11 cellular contexts compared by ENCODE assay signal in genomic region chr20:25033250-25033940, GRCh38. TPM values are rescaled to one million over a fixed set of nuclear protein-coding genes. Genes with fewer than 3 reads are reported as not detected.
DNase-seq lines count a peak whose midpoint lies in the region; ATAC-seq and TF ChIP-seq lines count a peak whose summit lies in the region.
"Had no signal": no experiment of that assay in that cellular context is flagged by ENCODE, and none has a peak within 500 bp of the region (broad histone marks: within the 10 kb centered on the region; RNA-seq: fewer than 3 reads in every experiment).

No MANE protein-coding gene starts in this region.

- no peak overlapping the region for H2AFZ ChIP-seq in trophoblast cell (ENCODE audit: insufficient read depth, low read length, poor library complexity)

- H3K79me1 ChIP-seq in trophoblast cell (ENCODE audit: low read length): no peaks in the 10 kb centered on the region

- H3K36me3 ChIP-seq in trophoblast cell (ENCODE audit: control insufficient read depth in 1 of 2, insufficient read depth in 2 of 2, low read length in 2 of 2): no peaks in the 10 kb centered on the region

- H3K4me3 ChIP-seq in fibroblast of the aortic adventitia (ENCODE audit: low read depth, low read length): no peak overlapping the region
- no peak overlapping the region for H3K4me3 ChIP-seq in trophoblast cell (ENCODE audit: low read depth, low read length)

- H3K9me3 ChIP-seq in trophoblast cell (ENCODE audit: insufficient read depth, low read depth, low read length): peaks cover 6% of the 10 kb centered on the region

- H3K14ac ChIP-seq in trophoblast cell (ENCODE audit: low read length): no peak overlapping the region

- ATAC-seq in GM19397 (IDR thresholded peaks at IDR 0.05; ENCODE audit: unreplicated experiment) (no peak), HG03108 (IDR thresholded peaks at IDR 0.05; ENCODE audit: unreplicated experiment) (no peak), HG02938 (IDR thresholded peaks at IDR 0.05; ENCODE audit: unreplicated experiment) (no peak)

- H4K91ac ChIP-seq in trophoblast cell (ENCODE audit: low read depth, low read length): no peak overlapping the region

- H3K79me2 ChIP-seq in trophoblast cell (ENCODE audit: control insufficient read depth, insufficient read depth, low read length, poor library complexity): no peaks in the 10 kb centered on the region

- no peak overlapping the region for H2BK120ac ChIP-seq in trophoblast cell (ENCODE audit: insufficient read depth, low read length, poor library complexity)

- H2AK5ac ChIP-seq in trophoblast cell (ENCODE audit: low read length): no peak overlapping the region

- no peak overlapping the region for H2BK5ac ChIP-seq in trophoblast cell (ENCODE audit: low read depth, low read length, poor library complexity)

- no peaks in the 10 kb centered on the region for H3K27me3 ChIP-seq in trophoblast cell (ENCODE audit: insufficient read depth, low read length)

- no peak overlapping the region for H4K12ac ChIP-seq in trophoblast cell (ENCODE audit: low read depth, low read length)

- no peak overlapping the region for H2BK12ac ChIP-seq in trophoblast cell (ENCODE audit: low read length)

- H3K23ac ChIP-seq in trophoblast cell (ENCODE audit: low read length): no peak overlapping the region

- no peak overlapping the region for H4K8ac ChIP-seq in trophoblast cell (ENCODE audit: low read depth, low read length)

- no peaks in the 10 kb centered on the region for H3K4me1 ChIP-seq in trophoblast cell (ENCODE audit: control insufficient read depth in 1 of 2, insufficient read depth in 2 of 2, low read length in 2 of 2)

- no peak overlapping the region for H3K27ac ChIP-seq in trophoblast cell (ENCODE audit: low read depth, low read length)

- DNase-seq in DMS 273 (lab: John Stamatoyannopoulos, UW; ENCODE audit: unreplicated experiment) (peak; percentile 75), NCI-H69 (lab: John Stamatoyannopoulos, UW) (peak; percentile 55), fibroblast of the aortic adventitia (ENCODE audit: low read depth) (peak; percentile 23), trophoblast cell (peak; percentile 16 to 86), ureter (ENCODE audit: low spot score) (no peak)
- DNase-seq: NCI-H446 treated with DMSO at 0.1 percent for 48 hours had no signal

- no peak overlapping the region for H3K18ac ChIP-seq in trophoblast cell (ENCODE audit: low read length)

- no peak overlapping the region for H3K4me2 ChIP-seq in trophoblast cell (ENCODE audit: low read length)

- no CpG with 5 or more reads among the region's 7 CpGs for WGBS in trophoblast cell (ENCODE audit: extremely low coverage, insufficient coverage, insufficient read length)

- no peak overlapping the region for H3K4ac ChIP-seq in trophoblast cell (ENCODE audit: low read depth, low read length)

- no peak overlapping the region for H3K9ac ChIP-seq in trophoblast cell (ENCODE audit: low read length)

- no peak for TF ChIP-seq CTCF in fibroblast of the aortic adventitia (IDR thresholded peaks at IDR 0.05; ENCODE audit: insufficient read depth, low read length)

RNA-seq across cellular contexts. Expression of gene ACSS1, which starts 24.5 kb away (rescaled TPM):
- total RNA-seq in fibroblast of the aortic adventitia (ENCODE audit: low replicate concordance): 0.99 and 2.5 TPM in 2 replicates
- polyA plus RNA-seq in trophoblast cell (2013): 0.05 and 0.10 TPM in 2 replicates
- total RNA-seq in ureter: 33.7 TPM

RNA-seq across cellular contexts. Expression of gene APMAP, which starts 40.8 kb away (rescaled TPM):
- total RNA-seq in fibroblast of the aortic adventitia (ENCODE audit: low replicate concordance) (40.7 and 132 TPM in 2 replicates), ureter (74.0 TPM)
- 60.5 and 62.0 TPM in 2 replicates for polyA plus RNA-seq in trophoblast cell (2013)

RNA-seq across cellular contexts. Expression of gene VSX1, which starts 48.5 kb away (rescaled TPM):
- total RNA-seq in fibroblast of the aortic adventitia (ENCODE audit: low replicate concordance) (not detected in 2 replicates), ureter (not detected)
- polyA plus RNA-seq in trophoblast cell (2013): not detected in 2 replicates
- total RNA-seq: activated T-helper 1 cell treated with anti-CD3 and anti-CD28 coated beads, Interleukin-12 subunit alpha, Interleukin-12 subunit beta, Interleukin-2, Interleukin-4 antibody, amounts not matched to agents 30 ng/mL and 10 ng/mL and 1 ng/mL, durations not matched to agents 14 hours and 24 hours and 36 hours; lower leg skin had no signal

Comparison
In these comparisons a context has a peak if more than half of its experiments do, and no peak if none do; other contexts are left out.
1. RNA of gene ACSS1, which starts 24.5 kb away (total RNA-seq): 33.7 TPM in ureter (single experiment); 0.99 to 2.5 TPM in fibroblast of the aortic adventitia; every median in the first group is over 10 times any median in the second.